Comparison of ENCODE assay signal across 8 cellular contexts in the genomic region with DNA sequence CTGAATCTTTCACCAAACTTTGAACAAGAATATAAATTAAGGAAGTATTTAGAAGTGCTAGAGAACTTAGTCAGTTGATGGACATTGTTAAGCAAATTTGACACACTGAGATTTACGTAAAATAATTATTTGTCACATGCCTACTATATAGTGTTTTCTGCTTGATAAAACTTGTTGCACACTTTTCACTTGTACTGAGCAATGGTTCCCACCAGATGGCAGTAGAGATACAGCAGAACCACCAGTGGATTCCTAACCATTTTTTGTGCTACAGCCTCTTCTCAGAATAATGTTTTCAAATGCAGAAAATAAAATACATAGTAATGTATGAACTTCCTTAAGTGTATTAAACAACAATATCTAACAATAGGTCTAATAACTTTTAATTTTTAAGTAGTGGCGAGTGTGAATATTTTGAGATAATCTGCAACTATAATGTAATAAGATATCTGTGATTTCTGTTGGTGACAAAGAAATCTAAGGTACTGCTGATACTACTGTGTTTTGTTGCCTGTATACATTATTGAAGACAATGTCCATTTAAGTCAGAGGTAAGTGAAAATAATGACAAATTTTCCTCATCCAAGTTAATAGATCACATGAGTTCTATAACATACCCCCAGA.
DNase-seq lines count a peak whose midpoint lies in the region; ATAC-seq and TF ChIP-seq lines count a peak whose summit lies in the region.

No MANE protein-coding gene starts in this region.

- CTCF ChIA-PET in Panc1 (lab: Charles Lee) = no interaction called here

- no peaks in the 10 kb centered on the region for H3K27me3 Mint-ChIP-seq in CD4-positive, CD25-positive, alpha-beta regulatory T cell
- H3K27me3 Mint-ChIP-seq in neural crest cell (ENCODE audit: low read depth) = no peaks in the 10 kb centered on the region

- intact Hi-C loops in Panc1 (cut with micrococcal nuclease; ENCODE audit: unreplicated experiment) = loop anchor here (2.0 kb wide), 1 partner anchor 354 kb away; no protein-coding TSS in a partner anchor

- H3K4me1 ChIP-seq in CD4-positive, CD25-positive, alpha-beta regulatory T cell (ENCODE audit: control insufficient read depth, insufficient read depth, low read length, poor library complexity, severe bottlenecking) = no peaks in the 10 kb centered on the region
- no peaks in the 10 kb centered on the region for H3K4me1 ChIP-seq in Panc1 (ENCODE audit: control insufficient read depth, insufficient read depth, low read length)

- H3K36me3 Mint-ChIP-seq in CD4-positive, CD25-positive, alpha-beta regulatory T cell = peaks cover 7% of the 10 kb centered on the region
- H3K36me3 Mint-ChIP-seq in neural crest cell (ENCODE audit: low read depth) = peaks cover 24% of the 10 kb centered on the region

- H3K27me3 ChIP-seq in CD4-positive, CD25-positive, alpha-beta regulatory T cell (ENCODE audit: control insufficient read depth, insufficient read depth, low read length) = no peaks in the 10 kb centered on the region
- no peaks in the 10 kb centered on the region for H3K27me3 ChIP-seq in Panc1 (ENCODE audit: control insufficient read depth, insufficient read depth, low read length)

- H3K4me3 ChIP-seq in CD4-positive, CD25-positive, alpha-beta regulatory T cell (ENCODE audit: low read depth, low read length) = no peak overlapping the region
- no peak overlapping the region for H3K4me3 ChIP-seq in Panc1 (ENCODE audit: low read depth in 2 of 2, low read length in 2 of 2)

- no peaks in the 10 kb centered on the region for H3K4me1 Mint-ChIP-seq in CD4-positive, CD25-positive, alpha-beta regulatory T cell
- no peaks in the 10 kb centered on the region for H3K4me1 Mint-ChIP-seq in neural crest cell

- H3K9me3 Mint-ChIP-seq in CD4-positive, CD25-positive, alpha-beta regulatory T cell = no peaks in the 10 kb centered on the region
- peaks cover 9% of the 10 kb centered on the region for H3K9me3 Mint-ChIP-seq in neural crest cell

- in situ Hi-C loops in Panc1 (cut with HindIII; ENCODE audit: low pct_unique_long_range_greater_than_20kb, low sequenced_read_pairs) = no loop called here

- POLR2A ChIA-PET in Panc1 (lab: Charles Lee) = no interaction called here

- DNase-seq in CD4-positive, CD25-positive, alpha-beta regulatory T cell = peak in 2 of 3 donors; percentile 34 to 48
- DNase-seq in Panc1 (ENCODE audit: low read depth, low spot score) (no peak), epidermal melanocyte (ENCODE audit: insufficient read length, low spot score) (peak; percentile 16), neural crest cell (ENCODE audit: low read depth, low spot score) (peak; percentile 11), mesenteric fat pad (ENCODE audit: low spot score) (no peak)

- H3K36me3 ChIP-seq in CD4-positive, CD25-positive, alpha-beta regulatory T cell (ENCODE audit: control insufficient read depth, insufficient read depth, low read length) = peaks cover 6% of the 10 kb centered on the region
- no peaks in the 10 kb centered on the region for H3K36me3 ChIP-seq in Panc1 (ENCODE audit: control insufficient read depth, insufficient read depth, low read length)

- no peak for ATAC-seq in CD4-positive, CD25-positive, alpha-beta regulatory T cell (ENCODE audit: low read depth in 2 of 2)
- ATAC-seq in GM18499 (IDR thresholded peaks at IDR 0.05; ENCODE audit: insufficient read depth, unreplicated experiment) = peak; percentile 98
- ATAC-seq in HG03025 (IDR thresholded peaks at IDR 0.05; ENCODE audit: low FRiP score, unreplicated experiment) = peak; percentile 75
- ATAC-seq in Panc1 = no peak
- ATAC-seq in HG03097 (IDR thresholded peaks at IDR 0.05; ENCODE audit: low FRiP score, unreplicated experiment) = no peak

- H3K27ac Mint-ChIP-seq in CD4-positive, CD25-positive, alpha-beta regulatory T cell = no peak overlapping the region
- H3K27ac Mint-ChIP-seq in neural crest cell (ENCODE audit: unreplicated experiment) = no peak overlapping the region

- H3K27ac ChIP-seq in CD4-positive, CD25-positive, alpha-beta regulatory T cell (ENCODE audit: insufficient read depth, low read length, poor library complexity, severe bottlenecking) = no peak overlapping the region
- H3K27ac ChIP-seq in Panc1 (ENCODE audit: low read length) = no peak overlapping the region

- no TSS peak for BruUV-seq in Panc1 (replicated peaks; lab: Mats Ljungman, UMichigan)

- peak overlapping the region in 1 of 4 donors; percentile 38 for H3K4me3 Mint-ChIP-seq in CD4-positive, CD25-positive, alpha-beta regulatory T cell
- H3K4me3 Mint-ChIP-seq in neural crest cell = no peak overlapping the region

- H3K9me3 ChIP-seq in CD4-positive, CD25-positive, alpha-beta regulatory T cell (ENCODE audit: control insufficient read depth in 2 of 2, low read length in 2 of 2) = no peaks in the 10 kb centered on the region
- H3K9me3 ChIP-seq in Panc1 (ENCODE audit: control insufficient read depth, insufficient read depth, low read depth, low read length) = no peaks in the 10 kb centered on the region

- TF ChIP-seq CTCF in Panc1 (IDR thresholded peaks at IDR 0.05) (peak; percentile 74; the same call in 1 of the 2 replicates), neural crest cell (conservative IDR thresholded peaks at IDR 0.05) (peak; percentile 88)

Comparison
In these comparisons a context has a peak if more than half of its experiments do, and no peak if none do; other contexts are left out.
1. ATAC-seq: peak in GM18499 (single experiment) and HG03025 (single experiment); none in CD4-positive, CD25-positive, alpha-beta regulatory T cell (0 of 2), Panc1 (single experiment) and HG03097 (single experiment).
2. DNase-seq: peak in CD4-positive, CD25-positive, alpha-beta regulatory T cell (2 of 3), epidermal melanocyte (single experiment) and neural crest cell (single experiment); none in Panc1 (single experiment) and mesenteric fat pad (single experiment).